In the genomic region with DNA sequence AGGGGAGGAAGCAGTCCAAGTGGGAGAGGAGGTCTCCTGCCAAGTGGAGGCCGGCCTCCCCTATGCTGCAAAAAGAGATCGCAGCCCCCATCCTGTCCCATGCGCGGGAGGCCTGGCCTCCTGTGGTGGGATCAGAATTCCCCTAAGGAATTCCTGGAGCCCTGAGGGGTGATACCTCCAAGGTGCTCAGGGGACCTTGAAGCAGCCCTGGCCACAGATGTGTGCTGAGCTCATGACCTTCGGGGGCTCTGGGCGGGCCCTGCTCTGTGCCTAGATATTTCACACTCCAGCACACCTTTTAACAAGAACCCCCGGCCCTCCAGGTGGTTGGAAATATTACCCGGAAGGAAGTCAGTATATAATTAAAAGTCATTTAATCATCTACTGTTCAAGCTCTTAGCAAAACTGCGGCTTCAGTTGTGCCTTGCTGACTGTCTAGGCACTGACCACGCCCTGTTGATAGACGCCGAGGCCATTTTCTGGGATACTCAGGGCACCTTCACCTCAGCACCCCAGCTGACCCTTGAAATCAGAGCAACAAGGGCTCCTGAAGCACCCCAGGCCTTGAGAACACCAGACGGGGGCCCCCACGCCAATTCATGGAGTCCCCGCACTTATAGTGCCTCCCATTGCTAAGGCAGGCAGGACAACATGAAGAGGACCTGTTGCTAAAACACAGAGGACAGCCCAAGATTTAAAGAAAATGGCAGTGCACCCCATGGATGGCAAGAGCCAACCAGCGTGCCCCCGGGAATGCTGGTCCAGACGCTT, we compare ENCODE assay signal across 19 cellular contexts.
"Had no signal": no experiment of that assay in that cellular context is flagged by ENCODE, and none has a peak within 500 bp of the region (broad histone marks: within the 10 kb centered on the region; RNA-seq: fewer than 3 reads in every experiment).

No MANE protein-coding gene starts in this region.

- H3K27me3 ChIP-seq: pancreas, right lobe of liver, tibial artery, uterus had no signal

- H3K9me3 Mint-ChIP-seq: natural killer cell had no signal

- DNase-seq: activated CD4-positive, alpha-beta T cell treated with anti-CD3 and anti-CD28 coated beads, Interleukin-2, amount 50 U/mL, for 4 hours; activated naive CD4-positive, alpha-beta T cell treated with anti-CD3 and anti-CD28 coated beads, Interleukin-2, amount 10 ng/mL, durations not matched to agents 7 days and 5 days; activated T-cell treated with anti-CD3 and anti-CD28 coated beads, Interleukin-2, amount 50 U/mL, for 48 hours; amygdala; effector memory CD4-positive, alpha-beta T cell; hypothalamus; natural killer cell; stimulated activated CD4-positive, alpha-beta T cell treated with anti-CD3 and anti-CD28 coated beads, Interleukin-1b, Interleukin-23, amount 100 ng/mL, for 48 hours; stimulated activated naive CD8-positive, alpha-beta T cell treated with anti-CD3 and anti-CD28 coated beads, Interleukin-15, amount 100 ng/mL, for 72 hours; T-helper 9 cell; uterus had no signal

- H3K4me1 Mint-ChIP-seq: stimulated activated naive CD8-positive, alpha-beta T cell treated with anti-CD3 and anti-CD28 coated beads, Interleukin-15, amount 100 ng/mL, for 72 hours had no signal

- H3K27ac Mint-ChIP-seq: activated naive CD4-positive, alpha-beta T cell treated with anti-CD3 and anti-CD28 coated beads, Interleukin-2, amount 10 ng/mL, durations not matched to agents 7 days and 5 days; mesothelial cell of epicardium; natural killer cell; stimulated activated naive CD8-positive, alpha-beta T cell treated with anti-CD3 and anti-CD28 coated beads, Interleukin-15, amount 100 ng/mL, for 72 hours had no signal

- H3K4me1 ChIP-seq: pancreas, right lobe of liver, tibial artery, uterus had no signal

- H3K36me3 ChIP-seq: pancreas, right lobe of liver, tibial artery, uterus had no signal

- H3K4me3 Mint-ChIP-seq: activated naive CD4-positive, alpha-beta T cell treated with anti-CD3 and anti-CD28 coated beads, Interleukin-2, amount 10 ng/mL, durations not matched to agents 7 days and 5 days; mesothelial cell of epicardium; natural killer cell; stimulated activated naive CD8-positive, alpha-beta T cell treated with anti-CD3 and anti-CD28 coated beads, Interleukin-15, amount 100 ng/mL, for 72 hours; WTC11 had no signal

- H3K9me3 ChIP-seq: pancreas, right lobe of liver, uterus had no signal

- H3K27ac ChIP-seq: pancreas, right lobe of liver, skin epidermis, tibial artery, uterus had no signal

- H3K36me3 Mint-ChIP-seq: mesothelial cell of epicardium, natural killer cell had no signal

- H3K4me3 ChIP-seq: pancreas, right lobe of liver, skin epidermis, tibial artery, uterus had no signal

- ATAC-seq: esophagus mucosa; left lobe of liver; natural killer cell; pancreas; stimulated activated naive CD8-positive, alpha-beta T cell treated with anti-CD3 and anti-CD28 coated beads, Interleukin-15, amount 100 ng/mL, for 72 hours; WTC11 had no signal

- H3K27me3 Mint-ChIP-seq: stimulated activated naive CD8-positive, alpha-beta T cell treated with anti-CD3 and anti-CD28 coated beads, Interleukin-15, amount 100 ng/mL, for 72 hours had no signal
